11 cellular contexts compared by ENCODE assay signal in genomic region chr1:19654386-19654785, GRCh38. TPM values are rescaled to one million over a fixed set of nuclear protein-coding genes. Genes with fewer than 3 reads are reported as not detected.
DNase-seq lines count a peak whose midpoint lies in the region; ATAC-seq, FAIRE-seq and TF ChIP-seq lines count a peak whose summit lies in the region.
"Had no signal": no experiment of that assay in that cellular context is flagged by ENCODE, and none has a peak within 500 bp of the region (broad histone marks: within the 10 kb centered on the region; RNA-seq: fewer than 3 reads in every experiment).

No MANE protein-coding gene starts in this region.

- H3K27me3 Mint-ChIP-seq in GM23338 (ENCODE audit: insufficient read depth, low read depth, poor library complexity) = peaks cover 14% of the 10 kb centered on the region
- H3K27me3 Mint-ChIP-seq: brain had no signal

- H3K4me3 ChIP-seq in GM23338 = no peak overlapping the region
- H3K4me3 ChIP-seq in bronchial epithelial cell (ENCODE audit: low read depth, low read length) = no peak overlapping the region
- H3K4me3 ChIP-seq in mesenchymal stem cell (ENCODE audit: insufficient read depth in 1 of 2, low read depth in 1 of 2, low read length in 2 of 2) = no peak overlapping the region

- H3K4ac ChIP-seq in mesenchymal stem cell (ENCODE audit: low read depth in 1 of 2, low read length in 2 of 2) = no peak overlapping the region

- H2BK5ac ChIP-seq in mesenchymal stem cell (ENCODE audit: low read depth, low read length, poor library complexity, severe bottlenecking) = no peak overlapping the region

- 90% methylated on average over 5 of the region's 5 CpGs for WGBS in mesenchymal stem cell

- H2BK120ac ChIP-seq in mesenchymal stem cell (ENCODE audit: low read depth, low read length) = no peak overlapping the region

- H3K27me3 ChIP-seq in GM23338 (ENCODE audit: insufficient read depth) (no peaks in the 10 kb centered on the region), bronchial epithelial cell (ENCODE audit: control insufficient read depth, insufficient read depth, low read length) (no peaks in the 10 kb centered on the region), mesenchymal stem cell (ENCODE audit: control insufficient read depth in 1 of 2, insufficient read depth in 1 of 2, low read length in 2 of 2) (no peaks in the 10 kb centered on the region)

- H3K23ac ChIP-seq in mesenchymal stem cell (ENCODE audit: low read length in 2 of 2) = no peak overlapping the region

- H3K14ac ChIP-seq in mesenchymal stem cell (ENCODE audit: low read length in 2 of 2) = no peak overlapping the region

- H3K9ac ChIP-seq in mesenchymal stem cell (ENCODE audit: low read length) = peak overlapping the region; percentile 36

- H4K8ac ChIP-seq in mesenchymal stem cell (ENCODE audit: low read length) = no peak overlapping the region

- H4K91ac ChIP-seq in mesenchymal stem cell (ENCODE audit: low read length) = no peak overlapping the region

- H4K20me1 ChIP-seq in GM23338 (replicated peaks; ENCODE audit: insufficient read depth) = no peaks in the 10 kb centered on the region

- H2BK12ac ChIP-seq in mesenchymal stem cell (ENCODE audit: low read length in 2 of 2) = no peak overlapping the region

- no peaks in the 10 kb centered on the region; the same call in 2 of the 3 replicates for H3K36me3 Mint-ChIP-seq in GM23338 (ENCODE audit: low read depth)
- H3K36me3 Mint-ChIP-seq: brain had no signal

- FAIRE-seq in bronchial epithelial cell (lab: Jason Lieb, UNC) = no peak
- FAIRE-seq: kidney had no signal

- H3F3A ChIP-seq in GM23338 (replicated peaks; ENCODE audit: low read depth) = peaks cover 12% of the 10 kb centered on the region

- H3K4me1 ChIP-seq in GM23338 (ENCODE audit: insufficient read depth) = 0 out of 2 replicates have a peak, but pooled peaks cover 6% of the 10 kb centered on the region
- peaks cover 21% of the 10 kb centered on the region for H3K4me1 ChIP-seq in mesenchymal stem cell (ENCODE audit: control insufficient read depth, insufficient read depth, low read depth, low read length)

- H3K79me1 ChIP-seq in mesenchymal stem cell (replicated peaks; ENCODE audit: low read length, poor library complexity, severe bottlenecking) = peaks cover 46% of the 10 kb centered on the region

- H3K18ac ChIP-seq in mesenchymal stem cell (ENCODE audit: low read depth in 1 of 2, low read length in 2 of 2) = no peak overlapping the region

- H3K36me3 ChIP-seq in GM23338 (ENCODE audit: insufficient read depth) (no peaks in the 10 kb centered on the region), bronchial epithelial cell (ENCODE audit: control insufficient read depth, insufficient read depth, low read length) (peaks cover 12% of the 10 kb centered on the region), mesenchymal stem cell (ENCODE audit: control insufficient read depth in 1 of 2, insufficient read depth in 2 of 2, low read depth in 1 of 2, low read length in 2 of 2) (peaks cover 50% of the 10 kb centered on the region in 2 experiments)

- H3K4me2 ChIP-seq in GM23338 (no peak overlapping the region), mesenchymal stem cell (ENCODE audit: low read length, poor library complexity, severe bottlenecking) (no peak overlapping the region)

- H3K9me2 ChIP-seq in GM23338 (ENCODE audit: insufficient read depth) = no peaks in the 10 kb centered on the region

- H2AK5ac ChIP-seq in mesenchymal stem cell (ENCODE audit: low read length, severe bottlenecking) = no peak overlapping the region

- H3K27ac ChIP-seq in GM23338 (ENCODE audit: low read depth) = peak overlapping the region; percentile 95
- no peak overlapping the region for H3K27ac ChIP-seq in mesenchymal stem cell (ENCODE audit: low read length, poor library complexity, severe bottlenecking)
- H3K27ac ChIP-seq in caudate nucleus (ENCODE audit: low read depth, low read length) = no peak overlapping the region

- H2AFZ ChIP-seq in GM23338 (no peak overlapping the region), mesenchymal stem cell (ENCODE audit: low read depth, low read length) (no peak overlapping the region)

- H3K4me3 Mint-ChIP-seq in GM23338 = no peak overlapping the region; the same call in 2 of the 3 replicates

- H3K9me3 ChIP-seq in mesenchymal stem cell (ENCODE audit: control insufficient read depth, low read length) = no peaks in the 10 kb centered on the region

- H3K4me1 Mint-ChIP-seq in GM23338 = peaks cover 26% of the 10 kb centered on the region

- H3K27ac Mint-ChIP-seq in GM23338 = peak overlapping the region; percentile 94

- no peaks in the 10 kb centered on the region; the same call in 2 of the 3 replicates for H3K9me3 Mint-ChIP-seq in GM23338
- H3K9me3 Mint-ChIP-seq: brain had no signal

- no peaks in the 10 kb centered on the region for H3K79me2 ChIP-seq in GM23338 (replicated peaks; ENCODE audit: insufficient read depth)

- no peak overlapping the region for H2BK15ac ChIP-seq in mesenchymal stem cell (ENCODE audit: low read depth, poor library complexity, severe bottlenecking)

- TF ChIP-seq CTCF in GM23338 (conservative IDR thresholded peaks at IDR 0.05; ENCODE audit: low read depth in 2 of 2) (no peak), bronchial epithelial cell (IDR thresholded peaks at IDR 0.05; ENCODE audit: insufficient read depth, low read length, severe bottlenecking) (no peak)

- DNase-seq in GM23338 (ENCODE audit: low spot score) (no peak), NCI-H1105 treated with DMSO at 0.1 percent for 48 hours (lab: John Stamatoyannopoulos, UW) (peak; percentile 44), bronchial epithelial cell (ENCODE audit: low read depth) (peak; percentile 64), mesenchymal stem cell (peak; percentile 33), caudate nucleus (lab: John Stamatoyannopoulos, UW) (no peak), GM03348 (ENCODE audit: low spot score) (no peak), H4 (ENCODE audit: low spot score) (no peak)

- no peak for ATAC-seq in GM23338
- ATAC-seq in HG03175 (IDR thresholded peaks at IDR 0.05; ENCODE audit: unreplicated experiment) = no peak

TF ChIP-seq in GM23338, 12 proteins besides CTCF, POLR2A, EP300 and RAD21:
- no peak for TF ChIP-seq ETS1 (IDR thresholded peaks at IDR 0.05)
- no peak for TF ChIP-seq POLR2AphosphoS5 (IDR thresholded peaks at IDR 0.05; ENCODE audit: low read depth)
- no peak for TF ChIP-seq EZH2 (IDR thresholded peaks at IDR 0.05; ENCODE audit: low read depth, unreplicated experiment)
- no peak for TF ChIP-seq JUNB (IDR thresholded peaks at IDR 0.05; ENCODE audit: unreplicated experiment)
- TF ChIP-seq EZH2phosphoT487 (IDR thresholded peaks at IDR 0.05; ENCODE audit: unreplicated experiment) = no peak

RNA-seq across cellular contexts. Expression of gene NBL1, which starts 10.3 kb away (rescaled TPM):
- total RNA-seq in GM23338 (2014; rRNA removed; shearing (Covaris generic)) = 8.0 and 10.6 TPM in 2 replicates
- polyA plus RNA-seq in GM23338 (2016; fragmentation: Nextera tagmentation; extraction: Ambion mirVana) = 5.4 and 6.1 TPM in 2 replicates
- 55.3 and 108 TPM in 2 replicates for total RNA-seq in bronchial epithelial cell
- 59.5 TPM for polyA plus RNA-seq in mesenchymal stem cell (2013, experiment 1 of 2)
- polyA plus RNA-seq in mesenchymal stem cell (2013, experiment 2 of 2) = 63.3 TPM
- 34.2 and 53.1 TPM in 2 replicates for total RNA-seq in H4 (2014; rRNA removed; shearing (Covaris generic))

RNA-seq across cellular contexts. Expression of gene HTR6, which starts 10.3 kb away (rescaled TPM):
- 0.66 and 0.82 TPM in 2 replicates for total RNA-seq in GM23338 (2014; rRNA removed; shearing (Covaris generic))
- polyA plus RNA-seq in GM23338 (2016; fragmentation: Nextera tagmentation; extraction: Ambion mirVana) = 0.14 and 0.26 TPM in 2 replicates
- not detected in 2 replicates for total RNA-seq in bronchial epithelial cell
- polyA plus RNA-seq in mesenchymal stem cell (2013, experiment 1 of 2) = not detected
- polyA plus RNA-seq in mesenchymal stem cell (2013, experiment 2 of 2) = not detected
- not detected in 2 replicates for total RNA-seq in H4 (2014; rRNA removed; shearing (Covaris generic))
- total RNA-seq: kidney, posterior vena cava had no signal

Comparison
In these comparisons a context has a peak if more than half of its experiments do, and no peak if none do; other contexts are left out.
1. DNase-seq: peak in NCI-H1105 treated with DMSO at 0.1 percent for 48 hours (single experiment), bronchial epithelial cell (single experiment) and mesenchymal stem cell (single experiment); none in GM23338 (single experiment), caudate nucleus (0 of 61), GM03348 (single experiment) and H4 (single experiment).